8 cellular contexts compared by ENCODE assay signal in genomic region chr4:70041652-70042286, GRCh38. TPM values are rescaled to one million over a fixed set of nuclear protein-coding genes. Genes with fewer than 3 reads are reported as not detected.
"Had no signal": no experiment of that assay in that cellular context is flagged by ENCODE, and none has a peak within 500 bp of the region (broad histone marks: within the 10 kb centered on the region; RNA-seq: fewer than 3 reads in every experiment).

No MANE protein-coding gene starts in this region.

- H3K27me3 Mint-ChIP-seq: IgD-negative memory B cell had no signal

- H3K4me3 ChIP-seq: GM23338 had no signal

- H3K36me3 Mint-ChIP-seq: IgD-negative memory B cell had no signal

- H3K27ac Mint-ChIP-seq: GM23338, H9, IgD-negative memory B cell had no signal

- ATAC-seq: GM23338 had no signal

- H3K4me1 Mint-ChIP-seq: GM23338, H9, IgD-negative memory B cell had no signal

- FAIRE-seq: H1, H54, HTR-8/SVneo had no signal

- H3K4me3 Mint-ChIP-seq: GM23338, H9, IgD-negative memory B cell had no signal

- DNase-seq: H9, HCEC 1CT had no signal

RNA-seq across cellular contexts. Expression of gene HTN1, which starts 8.5 kb away (rescaled TPM):
- total RNA-seq: GM23338, H1, H9, HT-29 had no signal
- polyA plus RNA-seq: GM23338, H1, IgD-negative memory B cell had no signal

RNA-seq across cellular contexts. Expression of gene HTN3, which starts 13.5 kb away (rescaled TPM):
- total RNA-seq: GM23338, H1, H9, HT-29 had no signal
- polyA plus RNA-seq: GM23338, H1, IgD-negative memory B cell had no signal

RNA-seq across cellular contexts. Expression of gene STATH, which starts 46.0 kb away (rescaled TPM):
- total RNA-seq: GM23338, H1, H9, HT-29 had no signal
- polyA plus RNA-seq: GM23338, H1, IgD-negative memory B cell had no signal
